1 cellular context compared by ENCODE assay signal in the genomic region with DNA sequence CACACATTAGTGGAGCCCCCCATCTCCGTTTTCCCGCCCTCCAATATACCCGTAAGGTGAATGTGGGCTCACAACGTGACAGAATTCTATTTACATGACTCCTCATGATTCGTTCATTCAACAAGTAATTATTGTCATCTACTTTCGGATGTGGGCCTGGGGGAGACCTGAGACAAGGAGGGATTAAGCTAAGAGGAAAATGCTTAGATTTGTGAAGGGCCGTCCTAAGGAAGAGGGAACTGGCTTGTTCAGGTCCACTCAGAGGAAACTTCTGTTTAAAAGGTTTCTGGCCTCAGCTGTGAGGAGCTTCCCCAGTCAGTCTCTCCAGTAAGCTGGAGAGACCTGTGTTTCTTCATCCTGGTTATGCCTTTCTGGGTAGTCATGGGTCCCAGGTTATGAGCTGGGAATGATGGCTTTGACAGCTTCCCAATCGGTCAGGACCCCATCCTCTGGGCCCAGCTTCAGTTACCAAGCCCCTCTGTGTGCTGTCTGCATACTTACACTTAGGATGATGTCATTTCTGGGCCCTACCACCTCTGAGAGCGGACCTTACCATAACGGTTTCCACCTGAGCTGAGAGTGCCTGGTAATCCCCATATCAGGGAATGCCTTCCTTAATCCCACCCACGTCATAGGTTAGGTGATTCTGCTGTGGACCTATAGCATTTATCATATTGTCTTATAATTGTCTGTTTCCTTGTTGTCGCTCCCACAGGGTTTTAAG.
TF ChIP-seq lines count a peak whose summit lies in the region.

No MANE protein-coding gene starts in this region.

TF ChIP-seq in K562, 482 proteins besides CTCF, POLR2A, EP300 and RAD21 (continues in another document):
- 0 out of 2 replicates have a peak, but pooled peaks have one; percentile 54 for TF ChIP-seq KAT7 (CRISPR knock-in tag; IDR thresholded peaks at IDR 0.05; ENCODE audit: borderline replicate concordance)
- TF ChIP-seq GABPB1 (CRISPR knock-in tag; IDR thresholded peaks at IDR 0.05): peak; percentile 33; the same call in 1 of the 2 replicates
- no peak for TF ChIP-seq ARID1B (IDR thresholded peaks at IDR 0.05)
- TF ChIP-seq TOE1 (IDR thresholded peaks at IDR 0.05; ENCODE audit: borderline replicate concordance): no peak
- TF ChIP-seq TOE1 (CRISPR knock-in tag; IDR thresholded peaks at IDR 0.05; ENCODE audit: borderline replicate concordance, low read depth): no peak
- TF ChIP-seq, protein P1, sequence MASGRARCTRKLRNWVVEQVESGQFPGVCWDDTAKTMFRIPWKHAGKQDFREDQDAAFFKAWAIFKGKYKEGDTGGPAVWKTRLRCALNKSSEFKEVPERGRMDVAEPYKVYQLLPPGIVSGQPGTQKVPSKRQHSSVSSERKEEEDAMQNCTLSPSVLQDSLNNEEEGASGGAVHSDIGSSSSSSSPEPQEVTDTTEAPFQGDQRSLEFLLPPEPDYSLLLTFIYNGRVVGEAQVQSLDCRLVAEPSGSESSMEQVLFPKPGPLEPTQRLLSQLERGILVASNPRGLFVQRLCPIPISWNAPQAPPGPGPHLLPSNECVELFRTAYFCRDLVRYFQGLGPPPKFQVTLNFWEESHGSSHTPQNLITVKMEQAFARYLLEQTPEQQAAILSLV (tag; IDR thresholded peaks at IDR 0.05): no peak
- peak; percentile 68; the same call in 1 of the 2 replicates for TF ChIP-seq ZNF347 (CRISPR knock-in tag; IDR thresholded peaks at IDR 0.05; ENCODE audit: low read depth)
- TF ChIP-seq, protein P2, sequence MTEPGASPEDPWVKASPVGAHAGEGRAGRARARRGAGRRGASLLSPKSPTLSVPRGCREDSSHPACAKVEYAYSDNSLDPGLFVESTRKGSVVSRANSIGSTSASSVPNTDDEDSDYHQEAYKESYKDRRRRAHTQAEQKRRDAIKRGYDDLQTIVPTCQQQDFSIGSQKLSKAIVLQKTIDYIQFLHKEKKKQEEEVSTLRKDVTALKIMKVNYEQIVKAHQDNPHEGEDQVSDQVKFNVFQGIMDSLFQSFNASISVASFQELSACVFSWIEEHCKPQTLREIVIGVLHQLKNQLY (CRISPR knock-in tag; conservative IDR thresholded peaks at IDR 0.05): 0 out of 4 replicates have a peak, but pooled peaks of 1 of the 2 experiments have one; percentile 41
- TF ChIP-seq, protein P3, sequence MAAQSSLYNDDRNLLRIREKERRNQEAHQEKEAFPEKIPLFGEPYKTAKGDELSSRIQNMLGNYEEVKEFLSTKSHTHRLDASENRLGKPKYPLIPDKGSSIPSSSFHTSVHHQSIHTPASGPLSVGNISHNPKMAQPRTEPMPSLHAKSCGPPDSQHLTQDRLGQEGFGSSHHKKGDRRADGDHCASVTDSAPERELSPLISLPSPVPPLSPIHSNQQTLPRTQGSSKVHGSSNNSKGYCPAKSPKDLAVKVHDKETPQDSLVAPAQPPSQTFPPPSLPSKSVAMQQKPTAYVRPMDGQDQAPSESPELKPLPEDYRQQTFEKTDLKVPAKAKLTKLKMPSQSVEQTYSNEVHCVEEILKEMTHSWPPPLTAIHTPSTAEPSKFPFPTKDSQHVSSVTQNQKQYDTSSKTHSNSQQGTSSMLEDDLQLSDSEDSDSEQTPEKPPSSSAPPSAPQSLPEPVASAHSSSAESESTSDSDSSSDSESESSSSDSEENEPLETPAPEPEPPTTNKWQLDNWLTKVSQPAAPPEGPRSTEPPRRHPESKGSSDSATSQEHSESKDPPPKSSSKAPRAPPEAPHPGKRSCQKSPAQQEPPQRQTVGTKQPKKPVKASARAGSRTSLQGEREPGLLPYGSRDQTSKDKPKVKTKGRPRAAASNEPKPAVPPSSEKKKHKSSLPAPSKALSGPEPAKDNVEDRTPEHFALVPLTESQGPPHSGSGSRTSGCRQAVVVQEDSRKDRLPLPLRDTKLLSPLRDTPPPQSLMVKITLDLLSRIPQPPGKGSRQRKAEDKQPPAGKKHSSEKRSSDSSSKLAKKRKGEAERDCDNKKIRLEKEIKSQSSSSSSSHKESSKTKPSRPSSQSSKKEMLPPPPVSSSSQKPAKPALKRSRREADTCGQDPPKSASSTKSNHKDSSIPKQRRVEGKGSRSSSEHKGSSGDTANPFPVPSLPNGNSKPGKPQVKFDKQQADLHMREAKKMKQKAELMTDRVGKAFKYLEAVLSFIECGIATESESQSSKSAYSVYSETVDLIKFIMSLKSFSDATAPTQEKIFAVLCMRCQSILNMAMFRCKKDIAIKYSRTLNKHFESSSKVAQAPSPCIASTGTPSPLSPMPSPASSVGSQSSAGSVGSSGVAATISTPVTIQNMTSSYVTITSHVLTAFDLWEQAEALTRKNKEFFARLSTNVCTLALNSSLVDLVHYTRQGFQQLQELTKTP (IDR thresholded peaks at IDR 0.05; ENCODE audit: low read depth in 1 of 2, partially characterized antibody in 2 of 2): peak in 1 of 2 experiments; percentile 2
- peak; percentile 88 for TF ChIP-seq ATF7 (IDR thresholded peaks at IDR 0.05)
- peak; percentile 41; the same call in 1 of the 2 replicates for TF ChIP-seq ZNF165 (CRISPR knock-in tag; IDR thresholded peaks at IDR 0.05; ENCODE audit: borderline replicate concordance)
- TF ChIP-seq, protein P4, sequence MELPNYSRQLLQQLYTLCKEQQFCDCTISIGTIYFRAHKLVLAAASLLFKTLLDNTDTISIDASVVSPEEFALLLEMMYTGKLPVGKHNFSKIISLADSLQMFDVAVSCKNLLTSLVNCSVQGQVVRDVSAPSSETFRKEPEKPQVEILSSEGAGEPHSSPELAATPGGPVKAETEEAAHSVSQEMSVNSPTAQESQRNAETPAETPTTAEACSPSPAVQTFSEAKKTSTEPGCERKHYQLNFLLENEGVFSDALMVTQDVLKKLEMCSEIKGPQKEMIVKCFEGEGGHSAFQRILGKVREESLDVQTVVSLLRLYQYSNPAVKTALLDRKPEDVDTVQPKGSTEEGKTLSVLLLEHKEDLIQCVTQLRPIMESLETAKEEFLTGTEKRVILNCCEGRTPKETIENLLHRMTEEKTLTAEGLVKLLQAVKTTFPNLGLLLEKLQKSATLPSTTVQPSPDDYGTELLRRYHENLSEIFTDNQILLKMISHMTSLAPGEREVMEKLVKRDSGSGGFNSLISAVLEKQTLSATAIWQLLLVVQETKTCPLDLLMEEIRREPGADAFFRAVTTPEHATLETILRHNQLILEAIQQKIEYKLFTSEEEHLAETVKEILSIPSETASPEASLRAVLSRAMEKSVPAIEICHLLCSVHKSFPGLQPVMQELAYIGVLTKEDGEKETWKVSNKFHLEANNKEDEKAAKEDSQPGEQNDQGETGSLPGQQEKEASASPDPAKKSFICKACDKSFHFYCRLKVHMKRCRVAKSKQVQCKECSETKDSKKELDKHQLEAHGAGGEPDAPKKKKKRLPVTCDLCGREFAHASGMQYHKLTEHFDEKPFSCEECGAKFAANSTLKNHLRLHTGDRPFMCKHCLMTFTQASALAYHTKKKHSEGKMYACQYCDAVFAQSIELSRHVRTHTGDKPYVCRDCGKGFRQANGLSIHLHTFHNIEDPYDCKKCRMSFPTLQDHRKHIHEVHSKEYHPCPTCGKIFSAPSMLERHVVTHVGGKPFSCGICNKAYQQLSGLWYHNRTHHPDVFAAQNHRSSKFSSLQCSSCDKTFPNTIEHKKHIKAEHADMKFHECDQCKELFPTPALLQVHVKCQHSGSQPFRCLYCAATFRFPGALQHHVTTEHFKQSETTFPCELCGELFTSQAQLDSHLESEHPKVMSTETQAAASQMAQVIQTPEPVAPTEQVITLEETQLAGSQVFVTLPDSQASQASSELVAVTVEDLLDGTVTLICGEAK (IDR thresholded peaks at IDR 0.05): peak; percentile 27; the same call in 1 of the 2 replicates
- TF ChIP-seq, protein P4 (CRISPR knock-in tag; IDR thresholded peaks at IDR 0.05): no peak
- TF ChIP-seq, protein P5, sequence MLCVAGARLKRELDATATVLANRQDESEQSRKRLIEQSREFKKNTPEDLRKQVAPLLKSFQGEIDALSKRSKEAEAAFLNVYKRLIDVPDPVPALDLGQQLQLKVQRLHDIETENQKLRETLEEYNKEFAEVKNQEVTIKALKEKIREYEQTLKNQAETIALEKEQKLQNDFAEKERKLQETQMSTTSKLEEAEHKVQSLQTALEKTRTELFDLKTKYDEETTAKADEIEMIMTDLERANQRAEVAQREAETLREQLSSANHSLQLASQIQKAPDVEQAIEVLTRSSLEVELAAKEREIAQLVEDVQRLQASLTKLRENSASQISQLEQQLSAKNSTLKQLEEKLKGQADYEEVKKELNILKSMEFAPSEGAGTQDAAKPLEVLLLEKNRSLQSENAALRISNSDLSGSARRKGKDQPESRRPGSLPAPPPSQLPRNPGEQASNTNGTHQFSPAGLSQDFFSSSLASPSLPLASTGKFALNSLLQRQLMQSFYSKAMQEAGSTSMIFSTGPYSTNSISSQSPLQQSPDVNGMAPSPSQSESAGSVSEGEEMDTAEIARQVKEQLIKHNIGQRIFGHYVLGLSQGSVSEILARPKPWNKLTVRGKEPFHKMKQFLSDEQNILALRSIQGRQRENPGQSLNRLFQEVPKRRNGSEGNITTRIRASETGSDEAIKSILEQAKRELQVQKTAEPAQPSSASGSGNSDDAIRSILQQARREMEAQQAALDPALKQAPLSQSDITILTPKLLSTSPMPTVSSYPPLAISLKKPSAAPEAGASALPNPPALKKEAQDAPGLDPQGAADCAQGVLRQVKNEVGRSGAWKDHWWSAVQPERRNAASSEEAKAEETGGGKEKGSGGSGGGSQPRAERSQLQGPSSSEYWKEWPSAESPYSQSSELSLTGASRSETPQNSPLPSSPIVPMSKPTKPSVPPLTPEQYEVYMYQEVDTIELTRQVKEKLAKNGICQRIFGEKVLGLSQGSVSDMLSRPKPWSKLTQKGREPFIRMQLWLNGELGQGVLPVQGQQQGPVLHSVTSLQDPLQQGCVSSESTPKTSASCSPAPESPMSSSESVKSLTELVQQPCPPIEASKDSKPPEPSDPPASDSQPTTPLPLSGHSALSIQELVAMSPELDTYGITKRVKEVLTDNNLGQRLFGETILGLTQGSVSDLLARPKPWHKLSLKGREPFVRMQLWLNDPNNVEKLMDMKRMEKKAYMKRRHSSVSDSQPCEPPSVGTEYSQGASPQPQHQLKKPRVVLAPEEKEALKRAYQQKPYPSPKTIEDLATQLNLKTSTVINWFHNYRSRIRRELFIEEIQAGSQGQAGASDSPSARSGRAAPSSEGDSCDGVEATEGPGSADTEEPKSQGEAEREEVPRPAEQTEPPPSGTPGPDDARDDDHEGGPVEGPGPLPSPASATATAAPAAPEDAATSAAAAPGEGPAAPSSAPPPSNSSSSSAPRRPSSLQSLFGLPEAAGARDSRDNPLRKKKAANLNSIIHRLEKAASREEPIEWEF (CRISPR knock-in tag; IDR thresholded peaks at IDR 0.05): no peak
- TF ChIP-seq, protein P6, sequence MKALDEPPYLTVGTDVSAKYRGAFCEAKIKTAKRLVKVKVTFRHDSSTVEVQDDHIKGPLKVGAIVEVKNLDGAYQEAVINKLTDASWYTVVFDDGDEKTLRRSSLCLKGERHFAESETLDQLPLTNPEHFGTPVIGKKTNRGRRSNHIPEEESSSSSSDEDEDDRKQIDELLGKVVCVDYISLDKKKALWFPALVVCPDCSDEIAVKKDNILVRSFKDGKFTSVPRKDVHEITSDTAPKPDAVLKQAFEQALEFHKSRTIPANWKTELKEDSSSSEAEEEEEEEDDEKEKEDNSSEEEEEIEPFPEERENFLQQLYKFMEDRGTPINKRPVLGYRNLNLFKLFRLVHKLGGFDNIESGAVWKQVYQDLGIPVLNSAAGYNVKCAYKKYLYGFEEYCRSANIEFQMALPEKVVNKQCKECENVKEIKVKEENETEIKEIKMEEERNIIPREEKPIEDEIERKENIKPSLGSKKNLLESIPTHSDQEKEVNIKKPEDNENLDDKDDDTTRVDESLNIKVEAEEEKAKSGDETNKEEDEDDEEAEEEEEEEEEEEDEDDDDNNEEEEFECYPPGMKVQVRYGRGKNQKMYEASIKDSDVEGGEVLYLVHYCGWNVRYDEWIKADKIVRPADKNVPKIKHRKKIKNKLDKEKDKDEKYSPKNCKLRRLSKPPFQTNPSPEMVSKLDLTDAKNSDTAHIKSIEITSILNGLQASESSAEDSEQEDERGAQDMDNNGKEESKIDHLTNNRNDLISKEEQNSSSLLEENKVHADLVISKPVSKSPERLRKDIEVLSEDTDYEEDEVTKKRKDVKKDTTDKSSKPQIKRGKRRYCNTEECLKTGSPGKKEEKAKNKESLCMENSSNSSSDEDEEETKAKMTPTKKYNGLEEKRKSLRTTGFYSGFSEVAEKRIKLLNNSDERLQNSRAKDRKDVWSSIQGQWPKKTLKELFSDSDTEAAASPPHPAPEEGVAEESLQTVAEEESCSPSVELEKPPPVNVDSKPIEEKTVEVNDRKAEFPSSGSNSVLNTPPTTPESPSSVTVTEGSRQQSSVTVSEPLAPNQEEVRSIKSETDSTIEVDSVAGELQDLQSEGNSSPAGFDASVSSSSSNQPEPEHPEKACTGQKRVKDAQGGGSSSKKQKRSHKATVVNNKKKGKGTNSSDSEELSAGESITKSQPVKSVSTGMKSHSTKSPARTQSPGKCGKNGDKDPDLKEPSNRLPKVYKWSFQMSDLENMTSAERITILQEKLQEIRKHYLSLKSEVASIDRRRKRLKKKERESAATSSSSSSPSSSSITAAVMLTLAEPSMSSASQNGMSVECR (CRISPR knock-in tag; IDR thresholded peaks at IDR 0.05): 0 out of 2 replicates have a peak, but pooled peaks have one; percentile 21
- TF ChIP-seq ZNF79 (CRISPR knock-in tag; IDR thresholded peaks at IDR 0.05; ENCODE audit: low read depth): 0 out of 2 replicates have a peak, but pooled peaks have one; percentile 12
- TF ChIP-seq MYC (IDR thresholded peaks at IDR 0.05; ENCODE audit: low read depth, low read length): no peak
- no peak for TF ChIP-seq MYC (CRISPR knock-in tag; IDR thresholded peaks at IDR 0.05; ENCODE audit: borderline replicate concordance, low read depth)
- no peak for TF ChIP-seq ESRRB (CRISPR knock-in tag; IDR thresholded peaks at IDR 0.05; ENCODE audit: borderline replicate concordance)
- TF ChIP-seq PHF20 (IDR thresholded peaks at IDR 0.05; ENCODE audit: partially characterized antibody): peak; percentile 8
- 0 out of 2 replicates have a peak, but pooled peaks have one; percentile 33 for TF ChIP-seq JUND (IDR thresholded peaks at IDR 0.05; ENCODE audit: borderline replicate concordance, low read depth, low read length)
- TF ChIP-seq JUND (tag; IDR thresholded peaks at IDR 0.05; ENCODE audit: borderline replicate concordance, low read depth, low read length): peak; percentile 54; the same call in 1 of the 3 replicates
